In genomic region chr18:12839057-12839525, GRCh38 we compare ENCODE assay signal across 8 cellular contexts. TPM values are rescaled to one million over a fixed set of nuclear protein-coding genes. Genes with fewer than 3 reads are reported as not detected.
DNase-seq lines count a peak whose midpoint lies in the region; ATAC-seq, FAIRE-seq and TF ChIP-seq lines count a peak whose summit lies in the region.

No MANE protein-coding gene starts in this region.

- H3K4me3 ChIP-seq in Jurkat, Clone E6-1 (ENCODE audit: low read length) = peak overlapping the region; percentile 16
- no peak overlapping the region for H3K4me3 ChIP-seq in K562

- intact Hi-C loops in K562 (cut with micrococcal nuclease) = no loop called here

- no peaks in the 10 kb centered on the region for H3K9me3 ChIP-seq in K562 (replicated peaks; ENCODE audit: control insufficient read depth, insufficient read depth, low read depth, low read length)

- no peak for TF ChIP-seq CTCF in K562 (IDR thresholded peaks at IDR 0.05 in 2 of 3, conservative IDR thresholded peaks at IDR 0.05 in 1 of 3; ENCODE audit: insufficient read depth in 2 of 3, low read depth in 1 of 3, low read length in 3 of 3)
- no peak for TF ChIP-seq CTCF in progenitor cell of endocrine pancreas (IDR thresholded peaks at IDR 0.05; ENCODE audit: unreplicated experiment)

- no peak overlapping the region for H2AFZ ChIP-seq in K562 (ENCODE audit: low read depth, low read length)

- TF ChIP-seq RAD21 in K562 (CRISPR knock-in tag; conservative IDR thresholded peaks at IDR 0.05 in 1 of 2, IDR thresholded peaks at IDR 0.05 in 1 of 2) = no peak

- H3K27me3 Mint-ChIP-seq in progenitor cell of endocrine pancreas = no peaks in the 10 kb centered on the region

- POLR2A ChIA-PET in K562 (lab: Yijun Ruan, JAX) = no interaction called here

- CTCF ChIA-PET in K562 (lab: Yijun Ruan, JAX; ENCODE audit: low intra/inter-chr PET ratio) = no interaction called here

- no peak overlapping the region for H3K4me3 Mint-ChIP-seq in progenitor cell of endocrine pancreas (ENCODE audit: low read depth)

- peaks cover 41% of the 10 kb centered on the region for H3K79me2 ChIP-seq in K562 (ENCODE audit: control insufficient read depth, insufficient read depth, low read length)

- ATAC-seq in GM21529 (IDR thresholded peaks at IDR 0.05; ENCODE audit: unreplicated experiment) (peak; percentile 51), K562 (no peak)

- no peak for TF ChIP-seq EP300 in K562 (IDR thresholded peaks at IDR 0.05; ENCODE audit: low read length)

- no peak for DNase-seq in GM12891 (ENCODE audit: insufficient read length, low spot score)
- no peak for DNase-seq in Jurkat, Clone E6-1 (ENCODE audit: low read depth, low spot score)
- DNase-seq in K562 (ENCODE audit: extremely low read depth in 1 of 4, low spot score in 3 of 4) = no peak
- DNase-seq in progenitor cell of endocrine pancreas (ENCODE audit: low spot score, unreplicated experiment) = no peak
- DNase-seq in NCI-H345 (lab: John Stamatoyannopoulos, UW) = no peak
- no peak for DNase-seq in NCI-H524 treated with DMSO at 0.1 percent for 48 hours (lab: John Stamatoyannopoulos, UW)
- DNase-seq in NCI-H2196 (lab: John Stamatoyannopoulos, UW; ENCODE audit: unreplicated experiment) = no peak

- H3K9me1 ChIP-seq in K562 (ENCODE audit: control insufficient read depth, insufficient read depth, low read length) = peaks cover 3% of the 10 kb centered on the region

- H3K36me3 Mint-ChIP-seq in progenitor cell of endocrine pancreas (ENCODE audit: insufficient read depth) = peaks cover 5% of the 10 kb centered on the region

- BruUV-seq in K562 (replicated peaks; lab: Mats Ljungman, UMichigan) = no TSS peak

- 41% methylated on average over 2 of the region's 2 CpGs for WGBS in K562 (ENCODE audit: insufficient coverage, low coverage, missing lambda C conversion rate)

- H3K4me1 Mint-ChIP-seq in progenitor cell of endocrine pancreas (ENCODE audit: low read depth) = peaks cover 9% of the 10 kb centered on the region

- no peak for FAIRE-seq in GM12891 (lab: Jason Lieb, UNC)
- FAIRE-seq in K562 (lab: Jason Lieb, UNC) = no peak

- H3K9ac ChIP-seq in K562 (ENCODE audit: insufficient read depth in 1 of 2, low read depth in 2 of 2, low read length in 2 of 2) = no peak overlapping the region

- H3K27me3 ChIP-seq in K562 (ENCODE audit: control insufficient read depth in 2 of 2, insufficient read depth in 2 of 2, low read length in 2 of 2) = no peaks in the 10 kb centered on the region

- no peaks in the 10 kb centered on the region for H3K9me3 Mint-ChIP-seq in progenitor cell of endocrine pancreas (ENCODE audit: low read depth)

- in situ Hi-C loops in K562 (cut with MboI) = no loop called here

- H3K36me3 ChIP-seq in K562 (ENCODE audit: control insufficient read depth, insufficient read depth, low read length) = peaks cover 30% of the 10 kb centered on the region

- TF ChIP-seq POLR2A in GM12891 (IDR thresholded peaks at IDR 0.05; ENCODE audit: low read depth, low read length) (no peak), K562 (conservative IDR thresholded peaks at IDR 0.05) (no peak)

- H4K20me1 ChIP-seq in K562 (replicated peaks; ENCODE audit: control insufficient read depth, insufficient read depth, low read length) = peaks cover 7% of the 10 kb centered on the region; the same call in 1 of the 2 replicates

- H3K27ac Mint-ChIP-seq in progenitor cell of endocrine pancreas = peak overlapping the region; percentile 80

- peak overlapping the region; percentile 9; the same call in 1 of the 3 replicates for H3K27ac ChIP-seq in K562 (ENCODE audit: extremely low read depth, low read depth, low read length)

- peaks cover 4 to 28% of the 10 kb centered on the region in 2 experiments; a peak in 4 of 5 replicates for H3K4me1 ChIP-seq in K562 (replicated peaks in 1 of 2; ENCODE audit: control insufficient read depth in 2 of 2, insufficient read depth in 2 of 2, low read length in 2 of 2)

- H3K4me2 ChIP-seq in K562 (ENCODE audit: insufficient read depth, low read length) = no peak overlapping the region

TF ChIP-seq in GM12891, 5 proteins besides CTCF, POLR2A, EP300 and RAD21:
- peak; percentile 86 for TF ChIP-seq SPI1 (IDR thresholded peaks at IDR 0.05; ENCODE audit: low read depth, low read length)
- TF ChIP-seq POLR2AphosphoS5 (IDR thresholded peaks at IDR 0.05; ENCODE audit: low read depth, low read length) = no peak

TF ChIP-seq in K562, 482 proteins besides CTCF, POLR2A, EP300 and RAD21:
- TF ChIP-seq PML (IDR thresholded peaks at IDR 0.05; ENCODE audit: low read length) = no peak
- peak; percentile 5 for TF ChIP-seq MEIS2 (IDR thresholded peaks at IDR 0.05; ENCODE audit: partially characterized antibody)
- TF ChIP-seq, protein P1, sequence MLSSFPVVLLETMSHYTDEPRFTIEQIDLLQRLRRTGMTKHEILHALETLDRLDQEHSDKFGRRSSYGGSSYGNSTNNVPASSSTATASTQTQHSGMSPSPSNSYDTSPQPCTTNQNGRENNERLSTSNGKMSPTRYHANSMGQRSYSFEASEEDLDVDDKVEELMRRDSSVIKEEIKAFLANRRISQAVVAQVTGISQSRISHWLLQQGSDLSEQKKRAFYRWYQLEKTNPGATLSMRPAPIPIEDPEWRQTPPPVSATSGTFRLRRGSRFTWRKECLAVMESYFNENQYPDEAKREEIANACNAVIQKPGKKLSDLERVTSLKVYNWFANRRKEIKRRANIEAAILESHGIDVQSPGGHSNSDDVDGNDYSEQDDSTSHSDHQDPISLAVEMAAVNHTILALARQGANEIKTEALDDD (IDR thresholded peaks at IDR 0.05) = peak; percentile 29; the same call in 1 of the 2 replicates
- TF ChIP-seq, protein P2, sequence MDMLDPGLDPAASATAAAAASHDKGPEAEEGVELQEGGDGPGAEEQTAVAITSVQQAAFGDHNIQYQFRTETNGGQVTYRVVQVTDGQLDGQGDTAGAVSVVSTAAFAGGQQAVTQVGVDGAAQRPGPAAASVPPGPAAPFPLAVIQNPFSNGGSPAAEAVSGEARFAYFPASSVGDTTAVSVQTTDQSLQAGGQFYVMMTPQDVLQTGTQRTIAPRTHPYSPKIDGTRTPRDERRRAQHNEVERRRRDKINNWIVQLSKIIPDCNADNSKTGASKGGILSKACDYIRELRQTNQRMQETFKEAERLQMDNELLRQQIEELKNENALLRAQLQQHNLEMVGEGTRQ (CRISPR knock-in tag; IDR thresholded peaks at IDR 0.05) = no peak
- TF ChIP-seq, protein P3, sequence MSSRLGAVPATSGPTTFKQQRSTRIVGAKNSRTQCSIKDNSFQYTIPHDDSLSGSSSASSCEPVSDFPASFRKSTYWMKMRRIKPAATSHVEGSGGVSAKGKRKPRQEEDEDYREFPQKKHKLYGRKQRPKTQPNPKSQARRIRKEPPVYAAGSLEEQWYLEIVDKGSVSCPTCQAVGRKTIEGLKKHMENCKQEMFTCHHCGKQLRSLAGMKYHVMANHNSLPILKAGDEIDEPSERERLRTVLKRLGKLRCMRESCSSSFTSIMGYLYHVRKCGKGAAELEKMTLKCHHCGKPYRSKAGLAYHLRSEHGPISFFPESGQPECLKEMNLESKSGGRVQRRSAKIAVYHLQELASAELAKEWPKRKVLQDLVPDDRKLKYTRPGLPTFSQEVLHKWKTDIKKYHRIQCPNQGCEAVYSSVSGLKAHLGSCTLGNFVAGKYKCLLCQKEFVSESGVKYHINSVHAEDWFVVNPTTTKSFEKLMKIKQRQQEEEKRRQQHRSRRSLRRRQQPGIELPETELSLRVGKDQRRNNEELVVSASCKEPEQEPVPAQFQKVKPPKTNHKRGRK (tag; IDR thresholded peaks at IDR 0.05) = no peak
- no peak for TF ChIP-seq LEF1 (IDR thresholded peaks at IDR 0.05)
- TF ChIP-seq CHD1 (IDR thresholded peaks at IDR 0.05; ENCODE audit: low read length) = no peak
TF ChIP-seq in K562: peak in this region for 2.

RNA-seq across cellular contexts. Expression of gene PTPN2, which starts 44.9 kb away (rescaled TPM):
- polyA plus RNA-seq in GM12891 (2012; ENCODE audit: low read depth, missing spikeins) = 28.7 TPM
- polyA plus RNA-seq in Jurkat, Clone E6-1 (2012; ENCODE audit: insufficient read depth, insufficient read length) = 107 TPM
- total RNA-seq in K562 (2011; cell fraction: chromatin; rRNA removed; ENCODE audit: low replicate concordance) = 18.9 and 43.2 TPM in 2 replicates
- 13.0 and 20.3 TPM in 2 replicates for total RNA-seq in K562 (2011; cell fraction: nucleolus; rRNA removed)
- 23.4 and 36.6 TPM in 2 replicates for total RNA-seq in K562 (2011; cell fraction: nucleoplasm; rRNA removed)
- total RNA-seq in K562 (2014; rRNA removed) = 33.1 and 38.3 TPM in 2 replicates
- 56.4 and 67.9 TPM in 2 replicates for total RNA-seq in K562 (2014; rRNA removed; fragmentation: Illumina TruSeq; extraction: Trizol)
- total RNA-seq in K562 (2015; rRNA removed; fragmentation: Illumina TruSeq; extraction: Trizol) = 63.6 and 66.4 TPM in 2 replicates
- 37.6 and 40.3 TPM in 2 replicates for total RNA-seq in K562 (2021)
- 39.9 and 44.8 TPM in 2 replicates for polyA plus RNA-seq in K562 (2011; rRNA removed)
- polyA plus RNA-seq in K562 (2011; cell fraction: cytosol; rRNA removed) = 7.5 and 17.5 TPM in 2 replicates
- 15.5 and 21.0 TPM in 2 replicates for polyA plus RNA-seq in K562 (2011; cell fraction: nucleus; rRNA removed)
- polyA plus RNA-seq in K562 (2012) = 36.4 and 37.3 TPM in 2 replicates
- 48.1 and 58.3 TPM in 2 replicates for polyA plus RNA-seq in K562 (2014; fragmentation: Illumina TruSeq; extraction: Trizol)
- 10 to 100 TPM; 36.6 to 46.3 TPM for polyA plus RNA-seq in K562 (2014; fragmentation: Nextera tagmentation; extraction: Ambion mirVana)
- polyA plus RNA-seq in K562 (2014; rRNA removed) = 35.0 and 43.8 TPM in 2 replicates
- 46.7 and 65.3 TPM in 2 replicates for polyA minus RNA-seq in K562 (2011; rRNA and poly(A)+ RNA removed)
- polyA minus RNA-seq in K562 (2011; cell fraction: cytosol; rRNA and poly(A)+ RNA removed) = 14.0 and 24.8 TPM in 2 replicates
- polyA minus RNA-seq in K562 (2011; cell fraction: nucleus; rRNA and poly(A)+ RNA removed) = 11.2 and 19.8 TPM in 2 replicates
- total RNA-seq in progenitor cell of endocrine pancreas = 45.1 and 46.4 TPM in 2 replicates
